Comparison of ENCODE assay signal across 8 cellular contexts in the genomic region with DNA sequence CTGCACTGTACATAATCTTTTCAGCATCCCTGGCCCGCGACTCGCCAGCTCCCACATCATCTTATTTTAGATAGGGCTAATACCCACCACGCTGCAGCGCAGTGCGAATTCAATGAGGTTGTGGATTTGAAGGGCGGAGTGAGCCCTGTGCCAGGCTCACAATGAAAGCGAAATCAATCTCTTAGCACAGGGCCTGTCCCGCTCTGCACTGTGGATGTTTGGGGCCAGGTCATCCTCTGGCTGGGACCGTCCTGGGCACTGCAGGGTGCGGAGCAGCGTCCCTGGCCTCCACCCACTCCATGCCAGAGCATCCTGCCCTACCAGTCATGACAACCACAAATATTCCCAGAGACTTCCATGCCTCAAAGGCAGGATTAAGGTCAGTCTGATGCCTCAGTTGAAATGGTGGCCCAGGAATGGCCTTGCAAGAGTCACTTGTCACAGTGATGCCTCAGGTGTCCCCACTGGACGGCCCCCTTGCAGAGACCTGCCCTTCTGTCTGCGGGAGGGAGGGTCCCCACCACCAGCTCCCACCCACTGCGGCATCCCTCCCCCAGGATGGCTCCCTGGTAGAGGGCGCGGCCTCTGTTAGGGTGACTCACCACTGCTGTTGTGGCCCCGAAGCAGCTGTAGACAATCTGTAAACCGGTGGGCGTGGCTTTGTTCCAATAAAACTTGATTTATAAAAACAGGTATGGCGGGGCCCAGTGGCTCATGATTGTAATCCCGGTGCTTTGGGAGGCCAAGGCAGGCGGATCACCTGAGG. TPM values are rescaled to one million over a fixed set of nuclear protein-coding genes. Genes with fewer than 3 reads are reported as not detected.
DNase-seq lines count a peak whose midpoint lies in the region; ATAC-seq lines count a peak whose summit lies in the region.

No MANE protein-coding gene starts in this region.

- peak overlapping the region; percentile 95 for H3K27ac Mint-ChIP-seq in dendritic cell treated with granulocyte-macrophage colony-stimulating factor and Interleukin-4, amounts not matched to agents 40 ng/mL and 50 ng/mL, for 4 days

- DNase-seq in NCI-H82 (lab: John Stamatoyannopoulos, UW) (peak; percentile 56), NCI-H82 treated with DMSO at 0.1 percent for 48 hours (lab: John Stamatoyannopoulos, UW; ENCODE audit: unreplicated experiment) (no peak), non-pigmented ciliary epithelial cell (ENCODE audit: low read depth) (peak; percentile 47), occipital lobe (lab: John Stamatoyannopoulos, UW) (no peak), NCI-H187 (lab: John Stamatoyannopoulos, UW) (no peak)
- peak; percentile 82 to 84 for DNase-seq in activated CD4-positive, alpha-beta T cell treated with anti-CD3 and anti-CD28 coated beads for 4 hours

- H3K9me3 Mint-ChIP-seq in dendritic cell treated with granulocyte-macrophage colony-stimulating factor and Interleukin-4, amounts not matched to agents 40 ng/mL and 50 ng/mL, for 4 days = no peaks in the 10 kb centered on the region

- peaks cover 64% of the 10 kb centered on the region for H3K4me1 Mint-ChIP-seq in dendritic cell treated with granulocyte-macrophage colony-stimulating factor and Interleukin-4, amounts not matched to agents 40 ng/mL and 50 ng/mL, for 4 days (ENCODE audit: low read depth)

- peaks cover 28% of the 10 kb centered on the region for H3K36me3 Mint-ChIP-seq in dendritic cell treated with granulocyte-macrophage colony-stimulating factor and Interleukin-4, amounts not matched to agents 40 ng/mL and 50 ng/mL, for 4 days (ENCODE audit: low read depth)

- intact Hi-C loops in dendritic cell treated with granulocyte-macrophage colony-stimulating factor and Interleukin-4, amounts not matched to agents 40 ng/mL and 50 ng/mL, for 4 days (cut with micrococcal nuclease) = loop anchor here (5.0 kb wide), 3 partner anchors 52 to 183 kb away; a partner anchor contains a TSS

- no peak for ATAC-seq in GM21423 (IDR thresholded peaks at IDR 0.05; ENCODE audit: unreplicated experiment)

- no peaks in the 10 kb centered on the region for H3K27me3 Mint-ChIP-seq in dendritic cell treated with granulocyte-macrophage colony-stimulating factor and Interleukin-4, amounts not matched to agents 40 ng/mL and 50 ng/mL, for 4 days

- H3K4me3 Mint-ChIP-seq in dendritic cell treated with granulocyte-macrophage colony-stimulating factor and Interleukin-4, amounts not matched to agents 40 ng/mL and 50 ng/mL, for 4 days = peak overlapping the region; percentile 96

RNA-seq across cellular contexts. Expression of a gene that starts 5.6 kb away (rescaled TPM):
- total RNA-seq in occipital lobe = 8.3 TPM

RNA-seq across cellular contexts. Expression of a gene that starts 12.2 kb away (rescaled TPM):
- total RNA-seq in occipital lobe = not detected

RNA-seq across cellular contexts. Expression of a gene that starts 47.5 kb away (rescaled TPM):
- 12.8 TPM for total RNA-seq in occipital lobe

RNA-seq across cellular contexts. Expression of a gene that starts 54.0 kb away (rescaled TPM):
- total RNA-seq in occipital lobe = 30.9 TPM

Comparison
In these comparisons a context has a peak if more than half of its experiments do, and no peak if none do; other contexts are left out.
1. DNase-seq: peak in NCI-H82 (single experiment), activated CD4-positive, alpha-beta T cell treated with anti-CD3 and anti-CD28 coated beads for 4 hours (2 of 2) and non-pigmented ciliary epithelial cell (single experiment); none in NCI-H82 treated with DMSO at 0.1 percent for 48 hours (single experiment), occipital lobe (single experiment) and NCI-H187 (0 of 2).